In the genomic region with DNA sequence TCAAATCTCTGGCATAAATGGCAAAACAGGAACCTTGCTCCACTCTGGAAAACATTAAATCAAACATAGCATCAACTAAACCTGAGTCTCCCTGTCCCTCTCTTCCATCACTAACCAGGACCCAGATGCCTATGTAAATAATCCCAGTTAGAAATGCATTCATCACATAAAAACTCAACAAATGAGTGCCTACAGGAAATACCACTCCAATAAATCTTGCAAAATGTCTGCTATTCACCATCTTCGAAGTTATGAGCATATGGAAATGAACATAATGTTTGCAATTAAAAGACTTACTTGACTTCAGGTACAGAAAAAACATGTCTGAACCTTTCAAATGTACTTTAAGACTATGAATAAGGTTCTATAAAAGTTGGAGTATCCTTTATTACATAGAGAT, we compare ENCODE assay signal across 20 cellular contexts.
DNase-seq lines count a peak whose midpoint lies in the region; ATAC-seq and TF ChIP-seq lines count a peak whose summit lies in the region.
"Had no signal": no experiment of that assay in that cellular context is flagged by ENCODE, and none has a peak within 500 bp of the region (broad histone marks: within the 10 kb centered on the region; RNA-seq: fewer than 3 reads in every experiment).

No MANE protein-coding gene starts in this region.

- no peaks in the 10 kb centered on the region for H4K20me1 ChIP-seq in SK-N-SH (ENCODE audit: insufficient read depth)
- no peaks in the 10 kb centered on the region for H4K20me1 ChIP-seq in smooth muscle cell (ENCODE audit: low read depth)
- H4K20me1 ChIP-seq: BLaER1 treated with 17β-estradiol and CSF1 and Interleukin-3, amounts not matched to agents 10 nM and 100 nM had no signal

- no peaks in the 10 kb centered on the region for H3K9me3 ChIP-seq in SK-N-SH
- H3K9me3 ChIP-seq in SK-N-MC (ENCODE audit: low read depth, low read length), result no peaks in the 10 kb centered on the region
- no peaks in the 10 kb centered on the region for H3K9me3 ChIP-seq in smooth muscle cell (replicated peaks; ENCODE audit: low read depth)
- no peaks in the 10 kb centered on the region for H3K9me3 ChIP-seq in right lobe of liver
- H3K9me3 ChIP-seq: BE2C; BLaER1 treated with 17β-estradiol and CSF1 and Interleukin-3, amounts not matched to agents 10 nM and 100 nM; HAP-1 had no signal

- no peak overlapping the region for H3K9ac ChIP-seq in SK-N-SH
- no peak overlapping the region for H3K9ac ChIP-seq in SK-N-MC (ENCODE audit: insufficient read length)
- H3K9ac ChIP-seq in smooth muscle cell (ENCODE audit: low read depth), result no peak overlapping the region
- H3K9ac ChIP-seq: BLaER1 treated with 17β-estradiol and CSF1 and Interleukin-3, amounts not matched to agents 10 nM and 100 nM had no signal

- H3K27ac ChIP-seq in SK-N-SH (ENCODE audit: low read depth in 2 of 2, low read length in 1 of 2) (peak overlapping the region in 1 of 2 experiments; percentile 28; a peak in 1 of 4 replicates), SK-N-MC (no peak overlapping the region), smooth muscle cell (ENCODE audit: low read depth) (no peak overlapping the region), right lobe of liver (no peak overlapping the region)
- H3K27ac ChIP-seq: 22Rv1; BLaER1 treated with 17β-estradiol and CSF1 and Interleukin-3, amounts not matched to agents 10 nM and 100 nM had no signal

- TF ChIP-seq CTCF in SK-N-SH (IDR thresholded peaks at IDR 0.05), result no peak
- no peak for TF ChIP-seq CTCF in smooth muscle cell (IDR thresholded peaks at IDR 0.05; ENCODE audit: borderline replicate concordance, insufficient read depth, poor library complexity, severe bottlenecking)
- no peak for TF ChIP-seq CTCF in right lobe of liver (IDR thresholded peaks at IDR 0.05)

- TF ChIP-seq RAD21 in SK-N-SH (IDR thresholded peaks at IDR 0.05; ENCODE audit: low read length), result no peak

- no peak overlapping the region for H3K4me2 ChIP-seq in SK-N-SH
- H3K4me2 ChIP-seq in smooth muscle cell, result no peak overlapping the region
- H3K4me2 ChIP-seq: BLaER1 treated with 17β-estradiol and CSF1 and Interleukin-3, amounts not matched to agents 10 nM and 100 nM had no signal

- POLR2A ChIA-PET in SK-N-SH (lab: Yijun Ruan, JAX), result no interaction called here

- no peak overlapping the region for H3K4me3 ChIP-seq in SK-N-SH (ENCODE audit: low read depth in 2 of 2, low read length in 1 of 2)
- H3K4me3 ChIP-seq in SK-N-MC, result peak overlapping the region; percentile 15; the same call in 1 of the 2 replicates
- H3K4me3 ChIP-seq in smooth muscle cell, result no peak overlapping the region
- no peak overlapping the region for H3K4me3 ChIP-seq in right lobe of liver
- H3K4me3 ChIP-seq: BLaER1 treated with 17β-estradiol and CSF1 and Interleukin-3, amounts not matched to agents 10 nM and 100 nM; GM12878; HAP-1 had no signal

- H3K36me3 ChIP-seq in SK-N-SH (replicated peaks in 1 of 2; ENCODE audit: control insufficient read depth in 1 of 2, insufficient read depth in 2 of 2, low read length in 1 of 2) (peaks cover 0 to 1% of the 10 kb centered on the region in 2 experiments), SK-N-MC (ENCODE audit: insufficient read depth, low read length) (no peaks in the 10 kb centered on the region), smooth muscle cell (ENCODE audit: low read depth) (no peaks in the 10 kb centered on the region), right lobe of liver (no peaks in the 10 kb centered on the region)
- H3K36me3 ChIP-seq: BE2C; BLaER1 treated with 17β-estradiol and CSF1 and Interleukin-3, amounts not matched to agents 10 nM and 100 nM; HAP-1 had no signal

- no peaks in the 10 kb centered on the region; a peak in 1 of 4 replicates for H3K4me1 ChIP-seq in SK-N-SH (ENCODE audit: control insufficient read depth in 1 of 2, insufficient read depth in 2 of 2, low read depth in 1 of 2, low read length in 1 of 2)
- no peaks in the 10 kb centered on the region for H3K4me1 ChIP-seq in smooth muscle cell (ENCODE audit: low read depth)
- no peaks in the 10 kb centered on the region for H3K4me1 ChIP-seq in right lobe of liver
- H3K4me1 ChIP-seq: BE2C; BLaER1 treated with 17β-estradiol and CSF1 and Interleukin-3, amounts not matched to agents 10 nM and 100 nM; HAP-1 had no signal

- no peak for TF ChIP-seq EP300 in SK-N-SH (IDR thresholded peaks at IDR 0.05; ENCODE audit: borderline replicate concordance in 1 of 2, low read depth in 1 of 2, low read length in 1 of 2)

- H3F3A ChIP-seq in SK-N-SH (replicated peaks; ENCODE audit: insufficient read depth) (peaks cover 9% of the 10 kb centered on the region), smooth muscle cell (ENCODE audit: low read depth) (no peaks in the 10 kb centered on the region)

- intact Hi-C loops in right lobe of liver (cut with DNase I), result no loop called here

- ATAC-seq in SK-N-SH treated with all-trans-retinoic acid at 6 μM for 48 hours (no peak), HG03045 (IDR thresholded peaks at IDR 0.05; ENCODE audit: unreplicated experiment) (no peak), right lobe of liver (no peak)
- ATAC-seq: GM12878 had no signal

- H3K79me2 ChIP-seq in SK-N-SH (ENCODE audit: insufficient read depth), result no peaks in the 10 kb centered on the region
- no peaks in the 10 kb centered on the region for H3K79me2 ChIP-seq in smooth muscle cell (ENCODE audit: low read depth)

- CTCF ChIA-PET in SK-N-SH (lab: Yijun Ruan, JAX), result no interaction called here

- H2AFZ ChIP-seq in SK-N-SH (ENCODE audit: low read depth) (peak overlapping the region; percentile 31; the same call in 1 of the 2 replicates), smooth muscle cell (ENCODE audit: low read depth) (peak overlapping the region; percentile 32)

- H3K9me2 ChIP-seq in SK-N-SH, result no peaks in the 10 kb centered on the region

- WGBS in SK-N-SH (ENCODE audit: low lambda C conversion rate), result 41% methylated on average over 1 of the region's 1 CpG
- 70% methylated on average over 1 of the region's 1 CpG for WGBS in smooth muscle cell (ENCODE audit: low lambda C conversion rate)
- WGBS in right lobe of liver (ENCODE audit: insufficient coverage, low coverage, low lambda C conversion rate, missing lambda C conversion rate), result 36% methylated on average over 1 of the region's 1 CpG

- TF ChIP-seq POLR2A in right lobe of liver (IDR thresholded peaks at IDR 0.05), result no peak

- H3K27me3 ChIP-seq in SK-N-SH (ENCODE audit: insufficient read depth) (no peaks in the 10 kb centered on the region), smooth muscle cell (ENCODE audit: low read depth) (no peaks in the 10 kb centered on the region), right lobe of liver (no peaks in the 10 kb centered on the region)
- H3K27me3 ChIP-seq: BE2C; BLaER1 treated with 17β-estradiol and CSF1 and Interleukin-3, amounts not matched to agents 10 nM and 100 nM had no signal

- DNase-seq in SK-N-SH, result no peak
- DNase-seq in SK-N-MC (ENCODE audit: low read depth, low spot score), result peak; percentile 73
- DNase-seq in smooth muscle cell (lab: John Stamatoyannopoulos, UW; ENCODE audit: unreplicated experiment), result no peak
- no peak for DNase-seq in right lobe of liver
- DNase-seq: ACHN; AML-193; BE2C; CD4-positive, alpha-beta T cell; CD8-positive, alpha-beta memory T cell; DMS53; DMS79 treated with DMSO at 0.1 percent for 48 hours; GDM1; GOT3; HFFc6 had no signal

TF ChIP-seq in SK-N-SH, 30 proteins besides CTCF, POLR2A, EP300 and RAD21:
- TF ChIP-seq, protein P1, sequence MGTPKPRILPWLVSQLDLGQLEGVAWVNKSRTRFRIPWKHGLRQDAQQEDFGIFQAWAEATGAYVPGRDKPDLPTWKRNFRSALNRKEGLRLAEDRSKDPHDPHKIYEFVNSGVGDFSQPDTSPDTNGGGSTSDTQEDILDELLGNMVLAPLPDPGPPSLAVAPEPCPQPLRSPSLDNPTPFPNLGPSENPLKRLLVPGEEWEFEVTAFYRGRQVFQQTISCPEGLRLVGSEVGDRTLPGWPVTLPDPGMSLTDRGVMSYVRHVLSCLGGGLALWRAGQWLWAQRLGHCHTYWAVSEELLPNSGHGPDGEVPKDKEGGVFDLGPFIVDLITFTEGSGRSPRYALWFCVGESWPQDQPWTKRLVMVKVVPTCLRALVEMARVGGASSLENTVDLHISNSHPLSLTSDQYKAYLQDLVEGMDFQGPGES (IDR thresholded peaks at IDR 0.05; ENCODE audit: low read depth, low read length), result no peak
TF ChIP-seq in SK-N-SH: peak in this region for 0.

TF ChIP-seq in SK-N-SH treated with all-trans-retinoic acid at 6 μM for 48 hours, 23 proteins besides CTCF, POLR2A, EP300 and RAD21:
- no peak for TF ChIP-seq PPARA (CRISPR knock-in tag; IDR thresholded peaks at IDR 0.05; ENCODE audit: borderline replicate concordance)
